ENCODE assay signal across 16 cellular contexts in genomic region chr5:175885813-175886212, GRCh38. TPM values are rescaled to one million over a fixed set of nuclear protein-coding genes. Genes with fewer than 3 reads are reported as not detected.
A peak's percentile ranks its signal among the peaks of the same experiment; 100 is the strongest.
DNase-seq lines count a peak whose midpoint lies in the region; ATAC-seq and TF ChIP-seq lines count a peak whose summit lies in the region.
"Had no signal": no experiment of that assay in that cellular context is flagged by ENCODE, and none has a peak within 500 bp of the region (broad histone marks: within the 10 kb centered on the region; RNA-seq: fewer than 3 reads in every experiment).

No MANE protein-coding gene starts in this region.

- H3K9me3 ChIP-seq in BE2C (no peaks in the 10 kb centered on the region), HEK293 (ENCODE audit: control insufficient read depth, insufficient read depth, low read depth, low read length) (no peaks in the 10 kb centered on the region)
- H3K9me3 ChIP-seq in naive thymus-derived CD4-positive, alpha-beta T cell (ENCODE audit: control insufficient read depth in 2 of 3, low read length in 3 of 3), result no peaks in the 10 kb centered on the region
- H3K9me3 ChIP-seq in effector memory CD4-positive, alpha-beta T cell (ENCODE audit: control insufficient read depth, low read length), result no peaks in the 10 kb centered on the region

- DNase-seq in BE2C (peak; percentile 58), NCI-H446 (lab: John Stamatoyannopoulos, UW) (peak; percentile 43 to 89), choroid plexus epithelial cell (ENCODE audit: low read depth) (peak; percentile 13), HuH-7 (ENCODE audit: low spot score) (no peak)
- DNase-seq in naive thymus-derived CD4-positive, alpha-beta T cell, result no peak
- DNase-seq in stimulated activated CD8-positive, alpha-beta memory T cell treated with anti-CD3 and anti-CD28 coated beads, Interleukin-4, amount 100 ng/mL, for 48 hours, result no peak
- no peak for DNase-seq in effector memory CD4-positive, alpha-beta T cell
- DNase-seq: activated CD4-positive, alpha-beta memory T cell treated with anti-CD3 and anti-CD28 coated beads, Interleukin-2, amount 10 ng/mL, durations not matched to agents 7 days and 5 days; naive B cell; NCI-H2107 had no signal

- TF ChIP-seq CTCF in BE2C (IDR thresholded peaks at IDR 0.05; ENCODE audit: low read depth, low read length) (no peak), HEK293 (tag by site-specific recombination; IDR thresholded peaks at IDR 0.05) (no peak), choroid plexus epithelial cell (conservative IDR thresholded peaks at IDR 0.05; ENCODE audit: low read depth, low read length) (no peak)

- CTCF ChIA-PET in HEK293 (lab: Yijun Ruan, JAX), result interaction anchor here (1.4 to 1.7 kb wide), 2 partner anchors 15 to 16 kb away, joined by 5 read pairs; partner anchors contain the start of gene CPLX2
- CTCF ChIA-PET in naive thymus-derived CD4-positive, alpha-beta T cell (lab: Charles Lee), result no interaction called here

- ATAC-seq in naive thymus-derived CD4-positive, alpha-beta T cell, result no peak
- ATAC-seq: gastroesophageal sphincter had no signal

- H3K4me3 Mint-ChIP-seq in naive thymus-derived CD4-positive, alpha-beta T cell, result no peak overlapping the region
- H3K4me3 Mint-ChIP-seq: activated CD4-positive, alpha-beta memory T cell treated with anti-CD3 and anti-CD28 coated beads, Interleukin-2, amount 10 ng/mL, durations not matched to agents 7 days and 5 days had no signal

- H3K4me1 Mint-ChIP-seq in naive thymus-derived CD4-positive, alpha-beta T cell, result peaks cover 0 to 8% (median 0%) of the 10 kb centered on the region in 7 donors
- H3K4me1 Mint-ChIP-seq: activated CD4-positive, alpha-beta memory T cell treated with anti-CD3 and anti-CD28 coated beads, Interleukin-2, amount 10 ng/mL, durations not matched to agents 7 days and 5 days; naive B cell had no signal

- no peak overlapping the region for H3K27ac Mint-ChIP-seq in naive thymus-derived CD4-positive, alpha-beta T cell
- H3K27ac Mint-ChIP-seq: activated CD4-positive, alpha-beta memory T cell treated with anti-CD3 and anti-CD28 coated beads, Interleukin-2, amount 10 ng/mL, durations not matched to agents 7 days and 5 days; naive B cell had no signal

- peaks cover 17% of the 10 kb centered on the region for H3K4me1 ChIP-seq in BE2C
- H3K4me1 ChIP-seq in HEK293 (ENCODE audit: control insufficient read depth, insufficient read depth, low read length), result 0 out of 2 replicates have a peak, but pooled peaks cover 2% of the 10 kb centered on the region
- no peaks in the 10 kb centered on the region for H3K4me1 ChIP-seq in naive thymus-derived CD4-positive, alpha-beta T cell (ENCODE audit: control insufficient read depth in 2 of 2, insufficient read depth in 2 of 2, low read length in 2 of 2)
- H3K4me1 ChIP-seq in effector memory CD4-positive, alpha-beta T cell (ENCODE audit: control insufficient read depth, insufficient read depth, low read length, poor library complexity, severe bottlenecking), result no peaks in the 10 kb centered on the region
- H3K4me1 ChIP-seq: gastroesophageal sphincter had no signal

- peaks cover 0 to 62% (median 29%) of the 10 kb centered on the region in 5 donors for H3K36me3 Mint-ChIP-seq in naive thymus-derived CD4-positive, alpha-beta T cell

- H3K4me3 ChIP-seq in BE2C (ENCODE audit: low read depth, low read length), result no peak overlapping the region
- H3K4me3 ChIP-seq in HEK293 (ENCODE audit: low read depth, low read length), result no peak overlapping the region
- no peak overlapping the region for H3K4me3 ChIP-seq in choroid plexus epithelial cell (ENCODE audit: low read depth, low read length)
- H3K4me3 ChIP-seq in naive thymus-derived CD4-positive, alpha-beta T cell (ENCODE audit: low read length), result no peak overlapping the region
- H3K4me3 ChIP-seq in effector memory CD4-positive, alpha-beta T cell (ENCODE audit: insufficient read depth, low read depth, low read length, poor library complexity, severe bottlenecking), result no peak overlapping the region
- H3K4me3 ChIP-seq: gastroesophageal sphincter had no signal

- peaks cover 0 to 5% (median 0%) of the 10 kb centered on the region in 11 donors for H3K9me3 Mint-ChIP-seq in naive thymus-derived CD4-positive, alpha-beta T cell
- H3K9me3 Mint-ChIP-seq: activated CD4-positive, alpha-beta memory T cell treated with anti-CD3 and anti-CD28 coated beads, Interleukin-2, amount 10 ng/mL, durations not matched to agents 7 days and 5 days had no signal

- H3K36me3 ChIP-seq in BE2C, result peaks cover 19% of the 10 kb centered on the region
- no peaks in the 10 kb centered on the region for H3K36me3 ChIP-seq in HEK293 (ENCODE audit: control insufficient read depth in 2 of 2, insufficient read depth in 1 of 2, low read length in 2 of 2)
- peaks cover 0 to 18% (median 0%) of the 10 kb centered on the region in 3 experiments for H3K36me3 ChIP-seq in naive thymus-derived CD4-positive, alpha-beta T cell (ENCODE audit: control insufficient read depth in 2 of 3, insufficient read depth in 3 of 3, low read length in 3 of 3)
- peaks cover 16% of the 10 kb centered on the region for H3K36me3 ChIP-seq in effector memory CD4-positive, alpha-beta T cell (ENCODE audit: control insufficient read depth, insufficient read depth, low read length)
- H3K36me3 ChIP-seq: gastroesophageal sphincter had no signal

- intact Hi-C loops in naive thymus-derived CD4-positive, alpha-beta T cell (cut with micrococcal nuclease), result no loop called here

- POLR2A ChIA-PET in HEK293 (lab: Yijun Ruan, JAX), result interaction anchor here (0.7 kb wide), 1 partner anchor 14 kb away, joined by 3 read pairs; the partner anchor contains the start of gene CPLX2
- POLR2A ChIA-PET in naive thymus-derived CD4-positive, alpha-beta T cell (lab: Charles Lee), result no interaction called here

- peaks cover 4 to 21% (median 19%) of the 10 kb centered on the region in 5 donors for H3K27me3 Mint-ChIP-seq in naive thymus-derived CD4-positive, alpha-beta T cell
- H3K27me3 Mint-ChIP-seq: activated CD4-positive, alpha-beta memory T cell treated with anti-CD3 and anti-CD28 coated beads, Interleukin-2, amount 10 ng/mL, durations not matched to agents 7 days and 5 days had no signal

- no peak overlapping the region for H3K27ac ChIP-seq in HEK293 (ENCODE audit: extremely low read depth, low read depth, low read length)
- no peak overlapping the region for H3K27ac ChIP-seq in naive thymus-derived CD4-positive, alpha-beta T cell (ENCODE audit: low read depth, low read length)
- H3K27ac ChIP-seq in effector memory CD4-positive, alpha-beta T cell (ENCODE audit: insufficient read depth, low read length, poor library complexity, severe bottlenecking), result no peak overlapping the region
- H3K27ac ChIP-seq: gastroesophageal sphincter had no signal

- no peaks in the 10 kb centered on the region for H3K27me3 ChIP-seq in BE2C
- H3K27me3 ChIP-seq in naive thymus-derived CD4-positive, alpha-beta T cell (ENCODE audit: control insufficient read depth in 2 of 2, insufficient read depth in 2 of 2, low read length in 2 of 2), result no peaks in the 10 kb centered on the region
- no peaks in the 10 kb centered on the region for H3K27me3 ChIP-seq in effector memory CD4-positive, alpha-beta T cell (replicated peaks; ENCODE audit: control insufficient read depth, insufficient read depth, low read length, poor library complexity, severe bottlenecking)

TF ChIP-seq in HEK293, 187 proteins besides CTCF, POLR2A, EP300 and RAD21:
- TF ChIP-seq ZIC2 (tag by site-specific recombination; IDR thresholded peaks at IDR 0.05) (peak; percentile 69), GLI4 (tag by site-specific recombination; IDR thresholded peaks at IDR 0.05) (no peak), ZNF488 (tag by site-specific recombination; IDR thresholded peaks at IDR 0.05) (no peak), ZBTB1 (tag by site-specific recombination; IDR thresholded peaks at IDR 0.05) (no peak), GLIS1 (tag by site-specific recombination; IDR thresholded peaks at IDR 0.05) (peak; percentile 29; the same call in 1 of the 2 replicates), HOXD13 (CRISPR knock-in tag; IDR thresholded peaks at IDR 0.05; ENCODE audit: borderline replicate concordance) (no peak), ZNF785 (tag by site-specific recombination; IDR thresholded peaks at IDR 0.05) (no peak), KLF8 (tag by site-specific recombination; IDR thresholded peaks at IDR 0.05) (no peak), KLF10 (tag by site-specific recombination; IDR thresholded peaks at IDR 0.05) (no peak), WT1 (tag by site-specific recombination; IDR thresholded peaks at IDR 0.05) (no peak), ZBTB48 (tag by site-specific recombination; IDR thresholded peaks at IDR 0.05) (no peak), ZNF121 (tag by site-specific recombination; IDR thresholded peaks at IDR 0.05) (no peak)

RNA-seq across cellular contexts. Expression of gene CPLX2, which starts 14.4 kb away (rescaled TPM):
- 271 TPM for polyA plus RNA-seq in BE2C (2012; ENCODE audit: insufficient read depth, insufficient read length, low read depth)
- not detected for total RNA-seq in naive thymus-derived CD4-positive, alpha-beta T cell
- polyA plus RNA-seq in naive thymus-derived CD4-positive, alpha-beta T cell, result not detected
- total RNA-seq: activated CD4-positive, alpha-beta memory T cell treated with anti-CD3 and anti-CD28 coated beads, Interleukin-2, amount 10 ng/mL, durations not matched to agents 7 days and 5 days; chondrocyte; liver; pulmonary artery endothelial cell; SK-MEL-5 had no signal

Comparison
In these comparisons a context has a peak if more than half of its experiments do, and no peak if none do; other contexts are left out.
1. DNase-seq: peak in BE2C (single experiment), NCI-H446 (2 of 2) and choroid plexus epithelial cell (single experiment); none in naive thymus-derived CD4-positive, alpha-beta T cell (0 of 9), HuH-7 (single experiment), stimulated activated CD8-positive, alpha-beta memory T cell treated with anti-CD3 and anti-CD28 coated beads, Interleukin-4, amount 100 ng/mL, for 48 hours (single experiment) and effector memory CD4-positive, alpha-beta T cell (0 of 3).